Comparison of ENCODE assay signal across 8 cellular contexts in genomic region chr10:80453715-80454525, GRCh38. TPM values are rescaled to one million over a fixed set of nuclear protein-coding genes. Genes with fewer than 3 reads are reported as not detected.
DNase-seq lines count a peak whose midpoint lies in the region; ATAC-seq and TF ChIP-seq lines count a peak whose summit lies in the region.

TSS of gene TSPAN14 (plus strand) at chr10:80454310. CDS start at chr10:80489234, 34,924 bp downstream.

- H3K9me2 ChIP-seq in Karpas-422 (replicated peaks; ENCODE audit: insufficient read depth, low read length), result no peaks in the 10 kb centered on the region

- TF ChIP-seq CTCF in ascending aorta (IDR thresholded peaks at IDR 0.05) (no peak), psoas muscle (IDR thresholded peaks at IDR 0.05) (no peak)

- H3K27me3 ChIP-seq in Karpas-422 (ENCODE audit: low read length) (0 out of 2 replicates have a peak, but pooled peaks cover 3% of the 10 kb centered on the region), ascending aorta (no peaks in the 10 kb centered on the region), psoas muscle (ENCODE audit: insufficient read depth in 3 of 3, low read length in 2 of 3) (no peaks in the 10 kb centered on the region), aorta (ENCODE audit: control insufficient read depth in 1 of 2, insufficient read depth in 2 of 2, low read length in 1 of 2) (no peaks in the 10 kb centered on the region)

- peak; percentile 79 for DNase-seq in Karpas-422
- peak; percentile 61 to 84 (median 64) for DNase-seq in T-helper 2 cell
- DNase-seq in ascending aorta (ENCODE audit: low spot score in 2 of 2), result peak; percentile 39 to 91
- peak; percentile 93 for DNase-seq in left ventricle myocardium superior
- DNase-seq in psoas muscle, result peak; percentile 90 to 93
- peak; percentile 90 to 95 for DNase-seq in aorta

- WGBS in psoas muscle, 3 donors, result 1% methylated on average over 50 to 99 of the region's 107 CpGs
- 0 to 1% methylated on average over 30 to 106 of the region's 107 CpGs for WGBS in aorta, 2 donors

- H3K4me1 ChIP-seq in ES-I3 (ENCODE audit: insufficient read depth, low read length), result peaks cover 13% of the 10 kb centered on the region; the same call in 1 of the 2 replicates
- peaks cover 15% of the 10 kb centered on the region for H3K4me1 ChIP-seq in Karpas-422 (ENCODE audit: low read length)
- H3K4me1 ChIP-seq in ascending aorta, result peaks cover 3 to 14% of the 10 kb centered on the region in 2 donors
- H3K4me1 ChIP-seq in psoas muscle, result peaks cover 28% of the 10 kb centered on the region
- H3K4me1 ChIP-seq in aorta (ENCODE audit: control insufficient read depth in 1 of 2, insufficient read depth in 2 of 2, low read length in 2 of 2), result no peaks in the 10 kb centered on the region

- H3K9me3 ChIP-seq in ES-I3 (ENCODE audit: control insufficient read depth, insufficient read depth, low read length), result no peaks in the 10 kb centered on the region
- no peaks in the 10 kb centered on the region for H3K9me3 ChIP-seq in Karpas-422 (ENCODE audit: low read length)
- H3K9me3 ChIP-seq in ascending aorta, result no peaks in the 10 kb centered on the region
- H3K9me3 ChIP-seq in psoas muscle, result no peaks in the 10 kb centered on the region
- no peaks in the 10 kb centered on the region for H3K9me3 ChIP-seq in aorta (ENCODE audit: control insufficient read depth, low read length)

- H3K4me3 ChIP-seq in Karpas-422 (ENCODE audit: low read length) (peak within 1 kb of the TSS; percentile 73), ascending aorta (peak within 1 kb of the TSS; percentile 80 to 93), psoas muscle (peak within 1 kb of the TSS; percentile 98), aorta (ENCODE audit: low read length in 2 of 2) (peak within 1 kb of the TSS; percentile 73 to 94)

- no peaks in the 10 kb centered on the region for H3K79me2 ChIP-seq in Karpas-422 (ENCODE audit: low read length)

- ATAC-seq in GM21737 (IDR thresholded peaks at IDR 0.05; ENCODE audit: unreplicated experiment) (peak; percentile 74), left ventricle myocardium superior (peak; percentile 87), psoas muscle (peak; percentile 92 to 93 (median 92)), aorta (ENCODE audit: low FRiP score) (peak; percentile 93)

- intact Hi-C loops in ascending aorta (cut with DNase I), result loop anchor here (2.0 kb wide), 3 partner anchors 45 to 67 kb away; partner anchors contain the start of gene PRXL2A
- intact Hi-C loops in left ventricle myocardium superior (cut with micrococcal nuclease), result no loop called here
- intact Hi-C loops in psoas muscle (cut with DNase I), result loop anchor here in 1 of 2 donors (2.0 to 5.0 kb wide), 2 partner anchors 45 to 47 kb away; partner anchors contain the start of gene PRXL2A
- intact Hi-C loops in aorta (cut with DNase I), result loop anchor here in 1 of 2 donors (2.0 kb wide), 1 partner anchor 45 kb away; the partner anchor contains the start of gene PRXL2A

- peak within 1 kb of the TSS; percentile 92 for H3K9ac ChIP-seq in ES-I3 (ENCODE audit: low read depth, low read length)
- peak within 1 kb of the TSS; percentile 68 for H3K9ac ChIP-seq in Karpas-422 (ENCODE audit: low read length)

- peak within 1 kb of the TSS; percentile 67 for H2AFZ ChIP-seq in Karpas-422 (ENCODE audit: low read length)

- H3K36me3 ChIP-seq in ES-I3 (ENCODE audit: insufficient read depth, low read length) (no peaks in the 10 kb centered on the region), Karpas-422 (ENCODE audit: insufficient read depth, low read length) (no peaks in the 10 kb centered on the region), ascending aorta (no peaks in the 10 kb centered on the region), psoas muscle (ENCODE audit: insufficient read depth in 1 of 2, low read depth in 1 of 2) (no peaks in the 10 kb centered on the region), aorta (ENCODE audit: control insufficient read depth in 1 of 2, insufficient read depth in 2 of 2, low read length in 1 of 2) (no peaks in the 10 kb centered on the region)

- H3K27ac ChIP-seq in Karpas-422 (ENCODE audit: low read length) (no peak within 1 kb of the TSS), ascending aorta (peak within 1 kb of the TSS; percentile 92 to 94), psoas muscle (peak within 1 kb of the TSS; percentile 93), aorta (ENCODE audit: low read depth in 1 of 2, low read length in 2 of 2) (peak within 1 kb of the TSS; percentile 65 to 83)

- H3K4me2 ChIP-seq in Karpas-422 (ENCODE audit: low read depth, low read length, poor library complexity, severe bottlenecking), result peak within 1 kb of the TSS; percentile 85

- peaks cover 17% of the 10 kb centered on the region; the same call in 1 of the 2 replicates for H4K20me1 ChIP-seq in Karpas-422 (ENCODE audit: insufficient read depth, low read depth, low read length)

RNA-seq across cellular contexts. Expression of gene TSPAN14, which starts in this region (rescaled TPM):
- 3.4 TPM in 2 replicates for total RNA-seq in Karpas-422 (2014; rRNA removed; shearing (Covaris generic); ENCODE audit: low replicate concordance)
- total RNA-seq in ascending aorta (161 TPM), left ventricle myocardium superior (41.2 TPM), psoas muscle (10 to 100 TPM; 23.9 to 33.3 (median 25.7) TPM), aorta (10 to 100 TPM; 59.5 to 61.5 TPM)
- polyA plus RNA-seq in psoas muscle (10 to 100 TPM; 19.4 to 20.0 (median 19.6) TPM), aorta (10 to 100 TPM; 12.3 to 13.8 TPM)
